ENCODE assay signal across 8 cellular contexts in the genomic region with DNA sequence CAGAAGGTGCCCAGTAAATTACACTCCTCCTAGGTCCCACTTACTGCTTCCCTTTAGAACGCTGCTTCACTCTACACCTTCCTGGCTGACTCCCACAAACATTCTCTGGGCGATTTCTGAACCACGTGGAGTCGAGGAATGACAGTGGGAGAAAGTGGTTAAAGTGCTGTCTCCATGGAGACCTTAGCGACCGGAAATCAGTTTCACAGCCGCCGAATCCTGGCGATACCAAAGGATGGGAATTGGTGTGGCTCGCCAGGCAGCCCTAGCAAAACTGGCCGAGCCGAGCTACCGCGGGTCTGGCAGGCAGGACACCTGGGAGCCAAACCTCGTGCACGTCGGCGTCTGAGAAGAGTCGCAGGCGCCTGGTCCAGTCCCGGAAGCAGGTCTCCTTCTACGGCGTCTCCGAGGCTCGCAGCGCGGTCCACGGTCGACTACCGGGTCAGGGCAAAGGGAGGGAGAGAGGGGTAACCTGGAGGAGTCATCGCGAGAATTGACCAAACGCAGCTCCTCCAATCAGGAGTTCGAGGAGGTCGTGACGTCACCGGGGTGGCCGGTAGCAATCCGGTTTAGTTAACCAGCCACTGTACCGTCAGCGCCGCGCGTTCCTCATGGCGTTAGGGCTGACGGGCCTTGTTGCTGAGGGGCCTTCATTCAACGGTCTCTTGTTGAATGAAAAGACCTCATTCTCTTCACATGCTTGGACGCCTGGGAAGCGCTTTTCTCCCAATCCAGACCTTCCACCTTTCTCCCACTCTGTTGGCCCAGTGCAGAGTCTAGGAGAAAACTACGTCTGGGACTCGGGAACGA. TPM values are rescaled to one million over a fixed set of nuclear protein-coding genes. Genes with fewer than 3 reads are reported as not detected.
A peak's percentile ranks its signal among the peaks of the same experiment; 100 is the strongest.
DNase-seq lines count a peak whose midpoint lies in the region; ATAC-seq, FAIRE-seq and TF ChIP-seq lines count a peak whose summit lies in the region.

A gene with protein sequence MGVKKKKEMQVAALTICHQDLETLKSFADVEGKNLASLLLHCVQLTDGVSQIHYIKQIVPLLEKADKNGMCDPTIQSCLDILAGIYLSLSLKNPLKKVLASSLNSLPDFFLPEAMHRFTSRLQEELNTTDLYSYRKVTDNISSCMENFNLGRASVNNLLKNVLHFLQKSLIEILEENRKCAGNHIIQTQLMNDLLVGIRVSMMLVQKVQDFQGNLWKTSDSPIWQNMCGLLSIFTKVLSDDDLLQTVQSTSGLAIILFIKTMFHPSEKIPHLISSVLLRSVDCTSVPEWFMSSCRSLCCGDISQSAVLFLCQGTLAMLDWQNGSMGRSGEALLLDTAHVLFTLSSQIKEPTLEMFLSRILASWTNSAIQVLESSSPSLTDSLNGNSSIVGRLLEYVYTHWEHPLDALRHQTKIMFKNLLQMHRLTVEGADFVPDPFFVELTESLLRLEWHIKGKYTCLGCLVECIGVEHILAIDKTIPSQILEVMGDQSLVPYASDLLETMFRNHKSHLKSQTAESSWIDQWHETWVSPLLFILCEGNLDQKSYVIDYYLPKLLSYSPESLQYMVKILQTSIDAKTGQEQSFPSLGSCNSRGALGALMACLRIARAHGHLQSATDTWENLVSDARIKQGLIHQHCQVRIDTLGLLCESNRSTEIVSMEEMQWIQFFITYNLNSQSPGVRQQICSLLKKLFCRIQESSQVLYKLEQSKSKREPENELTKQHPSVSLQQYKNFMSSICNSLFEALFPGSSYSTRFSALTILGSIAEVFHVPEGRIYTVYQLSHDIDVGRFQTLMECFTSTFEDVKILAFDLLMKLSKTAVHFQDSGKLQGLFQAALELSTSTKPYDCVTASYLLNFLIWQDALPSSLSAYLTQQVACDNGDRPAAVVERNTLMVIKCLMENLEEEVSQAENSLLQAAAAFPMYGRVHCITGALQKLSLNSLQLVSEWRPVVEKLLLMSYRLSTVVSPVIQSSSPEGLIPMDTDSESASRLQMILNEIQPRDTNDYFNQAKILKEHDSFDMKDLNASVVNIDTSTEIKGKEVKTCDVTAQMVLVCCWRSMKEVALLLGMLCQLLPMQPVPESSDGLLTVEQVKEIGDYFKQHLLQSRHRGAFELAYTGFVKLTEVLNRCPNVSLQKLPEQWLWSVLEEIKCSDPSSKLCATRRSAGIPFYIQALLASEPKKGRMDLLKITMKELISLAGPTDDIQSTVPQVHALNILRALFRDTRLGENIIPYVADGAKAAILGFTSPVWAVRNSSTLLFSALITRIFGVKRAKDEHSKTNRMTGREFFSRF (N-terminal part only) (minus strand): TSS at position 436 of the 810 bp plus-strand sequence. CDS start 3,646 bp downstream, outside the sequence.

- ATAC-seq in HG02852 (IDR thresholded peaks at IDR 0.05; ENCODE audit: unreplicated experiment) (peak; percentile 99), heart right ventricle (peak; percentile 99 to 100 (median 99)), upper lobe of right lung (peak; percentile 99)

- H3K27me3 ChIP-seq in heart right ventricle: no peaks in the 10 kb centered on the region
- H3K27me3 ChIP-seq in upper lobe of right lung: no peaks in the 10 kb centered on the region

- TF ChIP-seq POLR2A in GM12892 (IDR thresholded peaks at IDR 0.05; ENCODE audit: low read depth, low read length): peak; percentile 97

- DNase-seq in GM12892 (ENCODE audit: insufficient read length) (peak; percentile 86), NCI-H146 (lab: John Stamatoyannopoulos, UW) (peak; percentile 99), T-helper 1 cell (peak; percentile 88 to 99 (median 94)), amniotic epithelial cell (ENCODE audit: low read depth) (peak; percentile 99), heart right ventricle (peak; percentile 97 to 100), posterior vena cava (ENCODE audit: low spot score) (peak; percentile 100), upper lobe of right lung (peak; percentile 99)

- no peaks in the 10 kb centered on the region for H3K9me3 ChIP-seq in heart right ventricle
- H3K9me3 ChIP-seq in upper lobe of right lung: no peaks in the 10 kb centered on the region

- TF ChIP-seq CTCF in heart right ventricle (IDR thresholded peaks at IDR 0.05) (no peak), upper lobe of right lung (IDR thresholded peaks at IDR 0.05) (no peak)

- intact Hi-C loops in heart right ventricle (cut with DNase I) (no loop called here), posterior vena cava (cut with DNase I) (no loop called here), upper lobe of right lung (cut with DNase I) (no loop called here)

- H3K27ac ChIP-seq in heart right ventricle (peak within 1 kb of the TSS; percentile 36 to 97 (median 92)), upper lobe of right lung (peak within 1 kb of the TSS; percentile 89)

- H3K36me3 ChIP-seq in heart right ventricle (peaks cover 0 to 18% (median 6%) of the 10 kb centered on the region in 9 donors), upper lobe of right lung (peaks cover 16% of the 10 kb centered on the region)

- FAIRE-seq in GM12892 (lab: Jason Lieb, UNC): peak; percentile 99

- WGBS in heart right ventricle, 2 donors: 0% methylated on average over 52 of the region's 52 CpGs

- peaks cover 3 to 25% (median 16%) of the 10 kb centered on the region in 9 donors for H3K4me1 ChIP-seq in heart right ventricle
- peaks cover 15% of the 10 kb centered on the region for H3K4me1 ChIP-seq in upper lobe of right lung

- H3K4me3 ChIP-seq in heart right ventricle (peak within 1 kb of the TSS; percentile 63 to 87 (median 78)), upper lobe of right lung (peak within 1 kb of the TSS; percentile 91)

RNA-seq across cellular contexts. Expression of the gene that starts here (rescaled TPM):
- polyA plus RNA-seq in GM12892 (2012; ENCODE audit: missing spikeins): 15.2 TPM
- 10 to 100 TPM; 12.4 to 18.0 (median 15.4) TPM for total RNA-seq in heart right ventricle
- polyA plus RNA-seq in heart right ventricle: 10 to 100 TPM in 1 of 2 donors, 1 to 10 TPM in 1; 7.5 to 12.2 TPM
- total RNA-seq in posterior vena cava: 10 to 100 TPM; 29.9 to 30.7 TPM
- total RNA-seq in upper lobe of right lung: 32.9 TPM

Comparison
In these comparisons a context has a peak if more than half of its experiments do, and no peak if none do; other contexts are left out.
1. Peak in every context shown above with its lines: DNase-seq, ATAC-seq, H3K4me3 ChIP-seq and H3K27ac ChIP-seq.